Comparison of ENCODE assay signal across 9 cellular contexts in the genomic region with DNA sequence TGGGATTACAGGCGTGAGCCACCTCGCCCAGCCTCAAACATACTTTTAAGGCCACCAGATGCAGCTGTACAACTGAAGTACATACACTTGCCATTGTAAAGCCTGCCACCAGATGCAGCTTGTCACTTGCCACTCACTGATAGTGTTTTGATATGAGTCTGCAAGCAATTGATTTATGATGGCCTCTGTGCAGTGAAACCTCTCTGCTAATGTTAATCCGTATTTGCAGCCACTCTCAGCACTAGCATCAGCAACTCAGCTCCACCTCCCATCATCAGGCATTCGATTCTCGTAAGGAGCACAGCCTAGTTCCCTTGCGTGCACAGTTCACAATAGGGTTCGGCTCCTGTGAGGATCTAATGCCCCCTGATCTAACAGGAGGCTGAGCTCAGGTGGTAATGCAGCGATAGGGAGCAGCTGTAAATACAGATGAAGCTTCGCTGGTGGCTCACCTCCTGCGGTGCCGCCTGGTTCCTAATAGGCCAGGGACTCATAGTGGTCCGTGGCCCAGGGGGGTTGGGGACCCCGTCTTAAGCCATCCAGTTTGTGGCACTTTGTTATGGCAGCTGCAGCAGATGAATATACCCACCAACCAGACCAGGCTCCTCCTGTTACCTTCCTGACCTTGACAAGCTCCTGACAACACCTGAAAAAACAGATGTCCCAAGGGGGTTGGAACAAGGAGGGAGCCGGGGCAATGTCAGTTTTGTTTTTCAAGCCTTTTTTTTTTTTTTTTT. TPM values are rescaled to one million over a fixed set of nuclear protein-coding genes. Genes with fewer than 3 reads are reported as not detected.
A peak's percentile ranks its signal among the peaks of the same experiment; 100 is the strongest.
DNase-seq lines count a peak whose midpoint lies in the region; ATAC-seq and TF ChIP-seq lines count a peak whose summit lies in the region.
"Had no signal": no experiment of that assay in that cellular context is flagged by ENCODE, and none has a peak within 500 bp of the region (broad histone marks: within the 10 kb centered on the region; RNA-seq: fewer than 3 reads in every experiment).

No MANE protein-coding gene starts in this region.

- no peak for DNase-seq in naive thymus-derived CD8-positive, alpha-beta T cell
- DNase-seq in GM13976 (ENCODE audit: low spot score) (no peak), NOMO-1 treated with DMSO at 0.1 percent for 48 hours (lab: John Stamatoyannopoulos, UW; ENCODE audit: unreplicated experiment) (no peak)

- H3K9me3 Mint-ChIP-seq in activated naive CD8-positive, alpha-beta T cell (ENCODE audit: low read depth), result no peaks in the 10 kb centered on the region
- H3K9me3 Mint-ChIP-seq in naive thymus-derived CD8-positive, alpha-beta T cell, result no peaks in the 10 kb centered on the region

- H3K27ac ChIP-seq in C4-2B (peak overlapping the region; percentile 96), KOPT-K1 (ENCODE audit: low read depth, low read length, poor library complexity, severe bottlenecking) (peak overlapping the region; percentile 91)

- no peaks in the 10 kb centered on the region for H3K27me3 Mint-ChIP-seq in activated naive CD8-positive, alpha-beta T cell
- no peaks in the 10 kb centered on the region for H3K27me3 Mint-ChIP-seq in naive thymus-derived CD8-positive, alpha-beta T cell

- TF ChIP-seq CTCF in C4-2B (conservative IDR thresholded peaks at IDR 0.05), result no peak
- no peak for TF ChIP-seq CTCF in GM13976 (IDR thresholded peaks at IDR 0.05; ENCODE audit: borderline replicate concordance, control extremely low read depth, extremely low read depth, insufficient read depth, missing control alignments)

- H3K9me3 ChIP-seq in KOPT-K1 (ENCODE audit: insufficient read depth, low read length, poor library complexity, severe bottlenecking), result no peaks in the 10 kb centered on the region

- ATAC-seq in naive thymus-derived CD8-positive, alpha-beta T cell, result no peak
- ATAC-seq in GM21367 (IDR thresholded peaks at IDR 0.05; ENCODE audit: unreplicated experiment) (no peak), GM21723 (IDR thresholded peaks at IDR 0.05; ENCODE audit: unreplicated experiment) (no peak)

- in situ Hi-C loops in GM13976 (cut with MboI; ENCODE audit: low sequenced_read_pairs, unreplicated experiment), result no loop called here

- H3K36me3 ChIP-seq in KOPT-K1 (ENCODE audit: insufficient read depth, low read length), result peaks cover 17% of the 10 kb centered on the region

- peak overlapping the region; percentile 95 for H3K27ac Mint-ChIP-seq in activated naive CD8-positive, alpha-beta T cell
- H3K27ac Mint-ChIP-seq in naive thymus-derived CD8-positive, alpha-beta T cell, result peak overlapping the region; percentile 90 to 99 (median 97)

- H3K4me3 Mint-ChIP-seq in activated naive CD8-positive, alpha-beta T cell, result peak overlapping the region; percentile 61
- H3K4me3 Mint-ChIP-seq in naive thymus-derived CD8-positive, alpha-beta T cell, result peak overlapping the region; percentile 58 to 99 (median 98)

- H3K36me3 Mint-ChIP-seq in activated naive CD8-positive, alpha-beta T cell, result peaks cover 8% of the 10 kb centered on the region
- peaks cover 0 to 14% (median 4%) of the 10 kb centered on the region in 3 donors for H3K36me3 Mint-ChIP-seq in naive thymus-derived CD8-positive, alpha-beta T cell

- POLR2A ChIA-PET in naive thymus-derived CD8-positive, alpha-beta T cell (lab: Charles Lee), result interaction anchor here (0.6 to 4.4 kb wide), 18 partner anchors 9 to 1319 kb away, joined by 3 to 35 read pairs (median 4); no protein-coding TSS in a partner anchor

- peaks cover 21% of the 10 kb centered on the region for H3K4me1 Mint-ChIP-seq in activated naive CD8-positive, alpha-beta T cell (ENCODE audit: low read depth)
- H3K4me1 Mint-ChIP-seq in naive thymus-derived CD8-positive, alpha-beta T cell, result peaks cover 19 to 44% (median 33%) of the 10 kb centered on the region in 4 donors

RNA-seq across cellular contexts. Expression of gene HERPUD1, which starts 1.3 kb away (rescaled TPM):
- 100 to 1,000 TPM; 190 to 214 TPM for total RNA-seq in naive thymus-derived CD8-positive, alpha-beta T cell
- 10 to 100 TPM; 43.8 to 88.6 (median 57.6) TPM for polyA plus RNA-seq in naive thymus-derived CD8-positive, alpha-beta T cell

RNA-seq across cellular contexts. Expression of gene CETP, which starts 31.1 kb away (rescaled TPM):
- under 1 TPM in 1 of 2 experiments, not detected in 1; 0.27 TPM for total RNA-seq in naive thymus-derived CD8-positive, alpha-beta T cell
- polyA plus RNA-seq in naive thymus-derived CD8-positive, alpha-beta T cell, result under 1 TPM in 2 of 3 donors, not detected in 1; 0.20 to 0.21 TPM
- total RNA-seq: fibroblast of villous mesenchyme had no signal

RNA-seq across cellular contexts. Expression of gene NLRC5, which starts 58.7 kb away (rescaled TPM):
- total RNA-seq in naive thymus-derived CD8-positive, alpha-beta T cell, result 100 to 1,000 TPM; 474 to 488 TPM
- 100 to 1,000 TPM in 1 of 3 donors, 10 to 100 TPM in 2; 70.4 to 137 (median 80.0) TPM for polyA plus RNA-seq in naive thymus-derived CD8-positive, alpha-beta T cell
